20 cellular contexts compared by ENCODE assay signal in genomic region chr7:84786073-84786472, GRCh38.
DNase-seq lines count a peak whose midpoint lies in the region; ATAC-seq and TF ChIP-seq lines count a peak whose summit lies in the region.
"Had no signal": no experiment of that assay in that cellular context is flagged by ENCODE, and none has a peak within 500 bp of the region (broad histone marks: within the 10 kb centered on the region; RNA-seq: fewer than 3 reads in every experiment).

No MANE protein-coding gene starts in this region.

- H3K36me3 ChIP-seq in H7 (replicated peaks; ENCODE audit: control insufficient read depth, insufficient read depth, low read length): no peaks in the 10 kb centered on the region
- no peaks in the 10 kb centered on the region for H3K36me3 ChIP-seq in MM.1S (replicated peaks; ENCODE audit: insufficient read depth, low read length)
- H3K36me3 ChIP-seq in mesendoderm (ENCODE audit: control insufficient read depth, insufficient read depth, low read length): no peaks in the 10 kb centered on the region
- H3K36me3 ChIP-seq: BLaER1 treated with 17β-estradiol and CSF1 and Interleukin-3, amounts not matched to agents 10 nM and 100 nM had no signal

- POLR2A ChIA-PET in WTC11 (lab: Charles Lee): no interaction called here

- H3K23ac ChIP-seq in mesendoderm (ENCODE audit: low read length): no peak overlapping the region

- no peak overlapping the region for H3K4ac ChIP-seq in mesendoderm (ENCODE audit: low read depth, low read length)

- H3K18ac ChIP-seq in mesendoderm (ENCODE audit: low read length): no peak overlapping the region

- no CpG with 5 or more reads among the region's 2 CpGs for WGBS in mesendoderm (ENCODE audit: extremely low coverage, insufficient coverage, low lambda C conversion rate)

- no peaks in the 10 kb centered on the region for H4K20me1 ChIP-seq in MM.1S (ENCODE audit: insufficient read depth, low read length)
- H4K20me1 ChIP-seq: BLaER1 treated with 17β-estradiol and CSF1 and Interleukin-3, amounts not matched to agents 10 nM and 100 nM had no signal

- no peak overlapping the region for H3K27ac Mint-ChIP-seq in WTC11
- H3K27ac Mint-ChIP-seq: CD4-positive, alpha-beta memory T cell had no signal

- H3K4me1 ChIP-seq in MM.1S (ENCODE audit: low read length) (0 out of 2 replicates have a peak, but pooled peaks cover 4% of the 10 kb centered on the region), mesendoderm (ENCODE audit: control insufficient read depth, low read depth, low read length) (no peaks in the 10 kb centered on the region)
- H3K4me1 ChIP-seq: BLaER1 treated with 17β-estradiol and CSF1 and Interleukin-3, amounts not matched to agents 10 nM and 100 nM had no signal

- H3K27me3 Mint-ChIP-seq in WTC11 (ENCODE audit: low read depth): no peaks in the 10 kb centered on the region
- H3K27me3 Mint-ChIP-seq: CD4-positive, alpha-beta memory T cell had no signal

- H3K9ac ChIP-seq in MM.1S (ENCODE audit: low read length) (no peak overlapping the region), mesendoderm (ENCODE audit: low read length) (no peak overlapping the region)
- H3K9ac ChIP-seq: BLaER1 treated with 17β-estradiol and CSF1 and Interleukin-3, amounts not matched to agents 10 nM and 100 nM had no signal

- ATAC-seq in WTC11: peak; percentile 88

- H3K79me1 ChIP-seq in mesendoderm (ENCODE audit: low read length): no peaks in the 10 kb centered on the region

- no peak overlapping the region for H4K8ac ChIP-seq in mesendoderm (ENCODE audit: low read depth, low read length)

- no peak overlapping the region for H3K4me3 ChIP-seq in H7 (ENCODE audit: insufficient read depth, low read depth, low read length)
- no peak overlapping the region for H3K4me3 ChIP-seq in MM.1S (ENCODE audit: low read length)
- H3K4me3 ChIP-seq in mesendoderm (ENCODE audit: low read length): no peak overlapping the region
- H3K4me3 ChIP-seq: BLaER1 treated with 17β-estradiol and CSF1 and Interleukin-3, amounts not matched to agents 10 nM and 100 nM; SK-N-MC had no signal

- H3K56ac ChIP-seq in mesendoderm (ENCODE audit: low read length): no peak overlapping the region

- H3K4me3 Mint-ChIP-seq in WTC11: no peak overlapping the region
- H3K4me3 Mint-ChIP-seq: CD4-positive, alpha-beta memory T cell had no signal

- no peak overlapping the region for H2BK5ac ChIP-seq in mesendoderm (ENCODE audit: low read length)

- no peak overlapping the region for H4K5ac ChIP-seq in mesendoderm (ENCODE audit: low read length)

- TF ChIP-seq CTCF in MM.1S (IDR thresholded peaks at IDR 0.05; ENCODE audit: low read length) (no peak), WTC11 (IDR thresholded peaks at IDR 0.05) (no peak)

- H2BK120ac ChIP-seq in mesendoderm (ENCODE audit: low read depth, low read length): no peak overlapping the region

- H3F3A ChIP-seq in MM.1S (ENCODE audit: insufficient read depth, low read length): no peaks in the 10 kb centered on the region

- H3K27me3 ChIP-seq in H7 (ENCODE audit: control insufficient read depth, insufficient read depth, low read length) (no peaks in the 10 kb centered on the region), MM.1S (replicated peaks; ENCODE audit: insufficient read depth, low read length) (no peaks in the 10 kb centered on the region), mesendoderm (ENCODE audit: insufficient read depth, low read length, poor library complexity) (no peaks in the 10 kb centered on the region)
- H3K27me3 ChIP-seq: BLaER1 treated with 17β-estradiol and CSF1 and Interleukin-3, amounts not matched to agents 10 nM and 100 nM had no signal

- H3K4me1 Mint-ChIP-seq in WTC11: peaks cover 8% of the 10 kb centered on the region
- H3K4me1 Mint-ChIP-seq: CD4-positive, alpha-beta memory T cell had no signal

- H3K4me2 ChIP-seq in MM.1S (ENCODE audit: low read depth, low read length): no peak overlapping the region
- H3K4me2 ChIP-seq in mesendoderm (ENCODE audit: low read length): no peak overlapping the region
- H3K4me2 ChIP-seq: BLaER1 treated with 17β-estradiol and CSF1 and Interleukin-3, amounts not matched to agents 10 nM and 100 nM had no signal

- no peaks in the 10 kb centered on the region for H3K36me3 Mint-ChIP-seq in WTC11
- H3K36me3 Mint-ChIP-seq: CD4-positive, alpha-beta memory T cell had no signal

- no peak overlapping the region for H2AK5ac ChIP-seq in mesendoderm (ENCODE audit: low read length)

- H2AFZ ChIP-seq in MM.1S (ENCODE audit: low read length): 0 out of 2 replicates have a peak overlapping the region, but pooled peaks have one; percentile 8

- no peak overlapping the region for H2BK15ac ChIP-seq in mesendoderm (replicated peaks; ENCODE audit: low read depth)

- no peaks in the 10 kb centered on the region for H3K9me2 ChIP-seq in MM.1S (replicated peaks; ENCODE audit: insufficient read depth, low read length)

- CTCF ChIA-PET in WTC11 (lab: Charles Lee): no interaction called here

- no peaks in the 10 kb centered on the region for H3K79me2 ChIP-seq in MM.1S (ENCODE audit: low read length)
- H3K79me2 ChIP-seq in mesendoderm (ENCODE audit: control insufficient read depth, insufficient read depth, low read length): no peaks in the 10 kb centered on the region

- H3K27ac ChIP-seq in MM.1S (ENCODE audit: low read length) (no peak overlapping the region), mesendoderm (ENCODE audit: low read depth, low read length) (no peak overlapping the region)
- H3K27ac ChIP-seq: BLaER1 treated with 17β-estradiol and CSF1 and Interleukin-3, amounts not matched to agents 10 nM and 100 nM; RWPE1; SK-N-MC had no signal

- no peaks in the 10 kb centered on the region for H3K9me3 Mint-ChIP-seq in WTC11
- H3K9me3 Mint-ChIP-seq: CD4-positive, alpha-beta memory T cell had no signal

- DNase-seq in H7: peak; percentile 6
- no peak for DNase-seq in MM.1S
- no peak for DNase-seq in WTC11 (ENCODE audit: low spot score)
- peak; percentile 13 for DNase-seq in mesendoderm
- no peak for DNase-seq in occipital lobe (lab: John Stamatoyannopoulos, UW)
- DNase-seq in D341Med (ENCODE audit: low spot score): no peak
- DNase-seq in AG08395 (ENCODE audit: low spot score): no peak
- DNase-seq: CD4-positive, alpha-beta memory T cell; DMS153; GDM1; KBM-7; NCI-H1092 treated with DMSO at 0.1 percent for 48 hours; NCI-H1436 treated with DMSO at 0.1 percent for 48 hours; NCI-H1930; NCI-H524 treated with DMSO at 0.1 percent for 48 hours; SHP77 treated with DMSO at 0.1 percent for 48 hours; SW 1271 had no signal

- H3K9me3 ChIP-seq in MM.1S (replicated peaks; ENCODE audit: insufficient read depth, low read length): no peaks in the 10 kb centered on the region
- H3K9me3 ChIP-seq: BLaER1 treated with 17β-estradiol and CSF1 and Interleukin-3, amounts not matched to agents 10 nM and 100 nM had no signal

TF ChIP-seq in WTC11, 78 proteins besides CTCF, POLR2A, EP300 and RAD21 (continues in another document):
- no peak for TF ChIP-seq EMX1 (CRISPR knock-in tag; IDR thresholded peaks at IDR 0.05)
- TF ChIP-seq IRF1 (CRISPR knock-in tag; IDR thresholded peaks at IDR 0.05): no peak
- no peak for TF ChIP-seq ZNF281 (CRISPR knock-in tag; IDR thresholded peaks at IDR 0.05)
- TF ChIP-seq ZNF232 (CRISPR knock-in tag; IDR thresholded peaks at IDR 0.05): no peak
- TF ChIP-seq ZNF416 (CRISPR knock-in tag; IDR thresholded peaks at IDR 0.05): no peak
- TF ChIP-seq ZNF121 (CRISPR knock-in tag; IDR thresholded peaks at IDR 0.05): no peak

Comparison
In these comparisons a context has a peak if more than half of its experiments do, and no peak if none do; other contexts are left out.
1. DNase-seq: peak in H7 (single experiment) and mesendoderm (single experiment); none in MM.1S (single experiment), WTC11 (single experiment), occipital lobe (single experiment), D341Med (single experiment) and AG08395 (single experiment).